17 cellular contexts compared by ENCODE assay signal in the genomic region with DNA sequence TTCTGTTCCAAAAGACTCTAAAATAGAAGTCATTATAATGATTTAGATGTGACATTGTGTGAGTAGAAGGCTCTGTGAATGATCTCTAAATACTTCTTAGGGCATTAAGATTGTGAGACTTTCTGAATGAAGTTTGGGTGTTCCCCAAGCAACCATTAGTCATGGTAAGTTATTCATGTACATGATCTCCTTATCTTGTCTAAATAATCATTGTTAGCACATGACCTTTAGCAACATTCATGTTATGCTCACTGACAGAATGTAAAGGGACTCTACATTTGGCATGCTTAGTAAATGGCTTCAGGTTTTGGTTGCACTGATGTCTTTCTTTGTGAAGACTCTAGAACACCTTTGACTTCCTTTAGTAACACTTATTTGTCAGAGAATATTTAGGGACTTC.
A peak's percentile ranks its signal among the peaks of the same experiment; 100 is the strongest.
DNase-seq lines count a peak whose midpoint lies in the region; ATAC-seq and TF ChIP-seq lines count a peak whose summit lies in the region.
"Had no signal": no experiment of that assay in that cellular context is flagged by ENCODE, and none has a peak within 500 bp of the region (broad histone marks: within the 10 kb centered on the region; RNA-seq: fewer than 3 reads in every experiment).

No MANE protein-coding gene starts in this region.

- H3K36me3 ChIP-seq in PC-3 (ENCODE audit: low read depth, low read length): no peaks in the 10 kb centered on the region
- H3K36me3 ChIP-seq: BLaER1 had no signal

- intact Hi-C loops in PC-3 (cut with micrococcal nuclease): no loop called here

- no peaks in the 10 kb centered on the region for H3K79me2 ChIP-seq in PC-3 (ENCODE audit: low read length)

- no peaks in the 10 kb centered on the region for H4K20me1 ChIP-seq in PC-3 (ENCODE audit: low read length)
- H4K20me1 ChIP-seq: BLaER1 had no signal

- no peak overlapping the region for H2AFZ ChIP-seq in PC-3 (ENCODE audit: low read length)
- H2AFZ ChIP-seq: PC-9 had no signal

- no peak for ATAC-seq in PC-3
- ATAC-seq in GM18502 (IDR thresholded peaks at IDR 0.05; ENCODE audit: poor library complexity, unreplicated experiment): no peak
- ATAC-seq: GM12878 had no signal

- no peaks in the 10 kb centered on the region for H3K27me3 ChIP-seq in PC-3 (ENCODE audit: low read length)
- H3K27me3 ChIP-seq: BLaER1 had no signal

- CTCF ChIA-PET in PC-3 (lab: Charles Lee): no interaction called here

- no peak overlapping the region for H3K27ac ChIP-seq in PC-3 (ENCODE audit: low read length)
- H3K27ac ChIP-seq: BLaER1, PC-9 had no signal

- TF ChIP-seq CTCF in PC-3 (conservative IDR thresholded peaks at IDR 0.05; ENCODE audit: low read depth, low read length) (no peak), choroid plexus epithelial cell (conservative IDR thresholded peaks at IDR 0.05; ENCODE audit: low read depth, low read length) (no peak)

- DNase-seq in ELR (ENCODE audit: low read depth) (peak; percentile 34), PC-3 (peak; percentile 14), choroid plexus epithelial cell (ENCODE audit: low read depth) (peak; percentile 21), renal cortical epithelial cell (ENCODE audit: low read depth) (peak; percentile 5), SHP77 (lab: John Stamatoyannopoulos, UW) (no peak)
- DNase-seq in stimulated activated CD8-positive, alpha-beta memory T cell treated with anti-CD3 and anti-CD28 coated beads, Interleukin-4, amount 100 ng/mL, for 48 hours: no peak
- DNase-seq: CD8-positive, alpha-beta memory T cell; GOT3; KG1; NCI-H1092; NCI-H1694; NCI-H748 treated with DMSO at 0.1 percent for 48 hours; PC-9; Right ventricle myocardium superior had no signal

- H3K9me2 ChIP-seq in PC-3 (replicated peaks; ENCODE audit: low read length): no peaks in the 10 kb centered on the region

- POLR2A ChIA-PET in PC-3 (lab: Charles Lee; ENCODE audit: unreplicated experiment): no interaction called here

- peaks cover 4% of the 10 kb centered on the region; the same call in 1 of the 2 replicates for H3K4me1 ChIP-seq in PC-3 (ENCODE audit: insufficient read depth, low read length)
- H3K4me1 ChIP-seq: BLaER1 had no signal

- no peaks in the 10 kb centered on the region for H3F3A ChIP-seq in PC-3 (ENCODE audit: low read length, unreplicated experiment)

- H3K9me3 ChIP-seq in PC-3 (ENCODE audit: low read length): no peaks in the 10 kb centered on the region
- H3K9me3 ChIP-seq: BLaER1 had no signal

- H3K4me3 ChIP-seq in PC-3 (ENCODE audit: low read length) (no peak overlapping the region), choroid plexus epithelial cell (ENCODE audit: low read depth, low read length) (no peak overlapping the region)
- H3K4me3 ChIP-seq: BLaER1, GM12878, PC-9 had no signal

- H3K4me2 ChIP-seq in PC-3 (ENCODE audit: low read length): no peak overlapping the region
- H3K4me2 ChIP-seq: BLaER1, PC-9 had no signal

- no TSS peak for BruUV-seq in PC-3 (replicated peaks; lab: Mats Ljungman, UMichigan)

- no peak overlapping the region for H3K9ac ChIP-seq in PC-3 (ENCODE audit: low read length)
- H3K9ac ChIP-seq: BLaER1 had no signal

Comparison
In these comparisons a context has a peak if more than half of its experiments do, and no peak if none do; other contexts are left out.
1. DNase-seq: peak in ELR (single experiment), PC-3 (single experiment), choroid plexus epithelial cell (single experiment) and renal cortical epithelial cell (single experiment); none in stimulated activated CD8-positive, alpha-beta memory T cell treated with anti-CD3 and anti-CD28 coated beads, Interleukin-4, amount 100 ng/mL, for 48 hours (single experiment) and SHP77 (0 of 2).